25 cellular contexts compared by ENCODE assay signal in genomic region chr16:81664153-81664552, GRCh38.
"Had no signal": no experiment of that assay in that cellular context is flagged by ENCODE, and none has a peak within 500 bp of the region (broad histone marks: within the 10 kb centered on the region; RNA-seq: fewer than 3 reads in every experiment).

No MANE protein-coding gene starts in this region.

- H3K9me3 Mint-ChIP-seq: endodermal cell; nephron; stimulated activated naive B cell treated with anti-CD40 and anti-IgM and Interleukin-4, amounts not matched to agents 10 μg/mL and 1 μg/mL and 100 μg/mL, for 72 hours had no signal

- H3K27me3 Mint-ChIP-seq: naive thymus-derived CD4-positive, alpha-beta T cell; stimulated activated naive B cell treated with anti-CD40 and anti-IgM and Interleukin-4, amounts not matched to agents 10 μg/mL and 1 μg/mL and 100 μg/mL, for 72 hours had no signal

- ATAC-seq: foreskin keratinocyte; gastroesophageal sphincter; heart left ventricle; left lobe of liver; naive thymus-derived CD4-positive, alpha-beta T cell; psoas muscle; right cardiac atrium; stimulated activated naive B cell treated with anti-CD40 and anti-IgM and Interleukin-4, amounts not matched to agents 10 μg/mL and 1 μg/mL and 100 μg/mL, for 72 hours had no signal

- H3K4me3 Mint-ChIP-seq: endodermal cell; naive thymus-derived CD4-positive, alpha-beta T cell; nephron; stimulated activated naive B cell treated with anti-CD40 and anti-IgM and Interleukin-4, amounts not matched to agents 10 μg/mL and 1 μg/mL and 100 μg/mL, for 72 hours had no signal

- H3K9me3 ChIP-seq: esophagus muscularis mucosa, gastroesophageal sphincter, heart left ventricle, ovary, psoas muscle, spleen, thoracic aorta, tibial nerve, upper lobe of left lung had no signal

- H3K27me3 ChIP-seq: dorsolateral prefrontal cortex, esophagus muscularis mucosa, foreskin keratinocyte, gastroesophageal sphincter, heart left ventricle, hepatocyte, ovary, spleen, tibial nerve, upper lobe of left lung had no signal

- H3K4me1 ChIP-seq: foreskin keratinocyte, heart left ventricle, psoas muscle, upper lobe of left lung had no signal

- H3K27ac Mint-ChIP-seq: endodermal cell; nephron; stimulated activated naive B cell treated with anti-CD40 and anti-IgM and Interleukin-4, amounts not matched to agents 10 μg/mL and 1 μg/mL and 100 μg/mL, for 72 hours had no signal

- H3K27ac ChIP-seq: dorsolateral prefrontal cortex, esophagus muscularis mucosa, foreskin keratinocyte, gastroesophageal sphincter, heart left ventricle, hepatocyte, ovary, psoas muscle, skin epidermis, spleen, thoracic aorta, tibial nerve, upper lobe of left lung had no signal

- H3K4me1 Mint-ChIP-seq: endodermal cell; stimulated activated naive B cell treated with anti-CD40 and anti-IgM and Interleukin-4, amounts not matched to agents 10 μg/mL and 1 μg/mL and 100 μg/mL, for 72 hours had no signal

- DNase-seq: dorsolateral prefrontal cortex; effector CD4-positive, alpha-beta T cell; endodermal cell; foreskin keratinocyte; heart left ventricle; kidney; mesendoderm; midbrain; naive thymus-derived CD4-positive, alpha-beta T cell; occipital lobe; ovary; psoas muscle; spleen; stimulated activated CD4-positive, alpha-beta T cell treated with anti-CD3 and anti-CD28 coated beads, Interleukin-4, amount 100 ng/mL, for 4 hours; stimulated activated naive B cell treated with anti-CD40 and anti-IgM and Interleukin-4, amounts not matched to agents 10 μg/mL and 1 μg/mL and 100 μg/mL, for 72 hours; upper lobe of left lung had no signal

- H3K36me3 ChIP-seq: ovary, thoracic aorta had no signal

- H3K4me3 ChIP-seq: dorsolateral prefrontal cortex, esophagus muscularis mucosa, gastroesophageal sphincter, heart left ventricle, hepatocyte, ovary, psoas muscle, skin epidermis, spleen, thoracic aorta, tibial nerve, upper lobe of left lung had no signal
